Comparison of ENCODE assay signal across 11 cellular contexts in genomic region chr10:29714096-29714874, GRCh38.
DNase-seq lines count a peak whose midpoint lies in the region; ATAC-seq and TF ChIP-seq lines count a peak whose summit lies in the region.
"Had no signal": no experiment of that assay in that cellular context is flagged by ENCODE, and none has a peak within 500 bp of the region (broad histone marks: within the 10 kb centered on the region; RNA-seq: fewer than 3 reads in every experiment).

No MANE protein-coding gene starts in this region.

- peaks cover 9% of the 10 kb centered on the region for H3K36me3 Mint-ChIP-seq in GM23338 (ENCODE audit: low read depth)

- H3K27ac Mint-ChIP-seq in GM23338, result no peak overlapping the region
- H3K27ac Mint-ChIP-seq: stimulated activated naive CD8-positive, alpha-beta T cell treated with anti-CD3 and anti-CD28 coated beads, Interleukin-15, Interleukin-2, amounts not matched to agents 100 ng/mL and 50 ng/mL, for 24 hours had no signal

- CTCF ChIA-PET in HEK293 (lab: Yijun Ruan, JAX), result interaction anchor here (1.2 kb wide), 1 partner anchor 12 kb away, joined by 3 read pairs; no protein-coding TSS in a partner anchor

- peaks cover 10% of the 10 kb centered on the region for H3K4me1 ChIP-seq in HEK293 (ENCODE audit: control insufficient read depth, insufficient read depth, low read length)
- peaks cover 0 to 42% of the 10 kb centered on the region in 2 donors for H3K4me1 ChIP-seq in ascending aorta
- H3K4me1 ChIP-seq in lower lobe of right lung, result no peaks in the 10 kb centered on the region
- H3K4me1 ChIP-seq in GM23338 (ENCODE audit: insufficient read depth), result peaks cover 12% of the 10 kb centered on the region; the same call in 1 of the 2 replicates

- H3K27me3 ChIP-seq in ascending aorta, result no peaks in the 10 kb centered on the region
- no peaks in the 10 kb centered on the region for H3K27me3 ChIP-seq in lower lobe of right lung (ENCODE audit: low read depth)
- no peaks in the 10 kb centered on the region for H3K27me3 ChIP-seq in GM23338 (ENCODE audit: insufficient read depth)
- H3K27me3 ChIP-seq: gastrocnemius medialis had no signal

- no peak overlapping the region for H2AFZ ChIP-seq in GM23338

- intact Hi-C loops in ascending aorta (cut with DNase I), result no loop called here
- intact Hi-C loops in lower lobe of right lung (cut with DNase I), result no loop called here

- no peak overlapping the region for H3K4me2 ChIP-seq in GM23338

- TF ChIP-seq CTCF in HEK293 (tag by site-specific recombination; IDR thresholded peaks at IDR 0.05) (no peak), ascending aorta (IDR thresholded peaks at IDR 0.05) (no peak), lower lobe of right lung (IDR thresholded peaks at IDR 0.05) (no peak), GM23338 (conservative IDR thresholded peaks at IDR 0.05; ENCODE audit: low read depth in 2 of 2) (no peak)

- H3K27me3 Mint-ChIP-seq in GM23338 (ENCODE audit: insufficient read depth, low read depth, poor library complexity), result no peaks in the 10 kb centered on the region
- H3K27me3 Mint-ChIP-seq: stimulated activated naive CD8-positive, alpha-beta T cell treated with anti-CD3 and anti-CD28 coated beads, Interleukin-15, Interleukin-2, amounts not matched to agents 100 ng/mL and 50 ng/mL, for 24 hours had no signal

- no peak overlapping the region for H3K27ac ChIP-seq in HEK293 (ENCODE audit: extremely low read depth, low read depth, low read length)
- peak overlapping the region; percentile 19 to 55 for H3K27ac ChIP-seq in ascending aorta
- H3K27ac ChIP-seq in lower lobe of right lung, result no peak overlapping the region
- H3K27ac ChIP-seq in GM23338 (ENCODE audit: low read depth), result no peak overlapping the region

- peaks cover 6% of the 10 kb centered on the region; the same call in 1 of the 2 replicates for H3K79me2 ChIP-seq in GM23338 (replicated peaks; ENCODE audit: insufficient read depth)

- H3K9me3 Mint-ChIP-seq in GM23338, result peaks cover 6% of the 10 kb centered on the region

- H3K9me3 ChIP-seq in HEK293 (ENCODE audit: control insufficient read depth, insufficient read depth, low read depth, low read length) (no peaks in the 10 kb centered on the region), ascending aorta (no peaks in the 10 kb centered on the region), lower lobe of right lung (peaks cover under 1% of the 10 kb centered on the region)
- H3K9me3 ChIP-seq: gastrocnemius medialis had no signal

- H3K4me3 ChIP-seq in HEK293 (ENCODE audit: low read depth, low read length) (no peak overlapping the region), ascending aorta (no peak overlapping the region), lower lobe of right lung (no peak overlapping the region), GM23338 (no peak overlapping the region)
- H3K4me3 ChIP-seq: gastrocnemius medialis had no signal

- no peaks in the 10 kb centered on the region for H3F3A ChIP-seq in GM23338 (replicated peaks; ENCODE audit: low read depth)

- POLR2A ChIA-PET in HEK293 (lab: Yijun Ruan, JAX), result no interaction called here

- DNase-seq in A172 (ENCODE audit: low spot score) (peak; percentile 92), ascending aorta (ENCODE audit: low spot score in 2 of 2) (no peak), hepatic stellate cell (ENCODE audit: low spot score) (peak; percentile 72), retina (no peak), lower lobe of right lung (no peak), GM23338 (ENCODE audit: low spot score) (no peak)
- DNase-seq in stimulated activated CD4-positive, alpha-beta T cell treated with anti-CD3 and anti-CD28 coated beads, Interleukin-2, amount 100 ng/mL, for 48 hours, result no peak
- DNase-seq: gastrocnemius medialis; stimulated activated CD4-positive, alpha-beta T cell treated with anti-CD3 and anti-CD28 coated beads, Interleukin-12 subunit alpha, Interleukin-12 subunit beta, amount 100 ng/mL, for 4 hours had no signal

- H4K20me1 ChIP-seq in GM23338 (replicated peaks; ENCODE audit: insufficient read depth), result no peaks in the 10 kb centered on the region

- ATAC-seq in lower lobe of right lung (no peak), GM23338 (no peak)
- ATAC-seq: gastrocnemius medialis had no signal

- no peaks in the 10 kb centered on the region for H3K36me3 ChIP-seq in HEK293 (ENCODE audit: control insufficient read depth in 2 of 2, insufficient read depth in 1 of 2, low read length in 2 of 2)
- H3K36me3 ChIP-seq in ascending aorta, result peaks cover 0 to 4% of the 10 kb centered on the region in 2 donors
- H3K36me3 ChIP-seq in lower lobe of right lung, result no peaks in the 10 kb centered on the region
- H3K36me3 ChIP-seq in GM23338 (ENCODE audit: insufficient read depth), result no peaks in the 10 kb centered on the region

- no peak overlapping the region for H3K4me3 Mint-ChIP-seq in GM23338
- H3K4me3 Mint-ChIP-seq: stimulated activated naive CD8-positive, alpha-beta T cell treated with anti-CD3 and anti-CD28 coated beads, Interleukin-15, Interleukin-2, amounts not matched to agents 100 ng/mL and 50 ng/mL, for 24 hours had no signal

- H3K9me2 ChIP-seq in GM23338 (ENCODE audit: insufficient read depth), result peaks cover 5% of the 10 kb centered on the region; the same call in 1 of the 2 replicates

- peaks cover 29% of the 10 kb centered on the region for H3K4me1 Mint-ChIP-seq in GM23338

TF ChIP-seq in HEK293, 187 proteins besides CTCF, POLR2A, EP300 and RAD21 (continues in another document):
- TF ChIP-seq ZNF654 (tag by site-specific recombination; IDR thresholded peaks at IDR 0.05; ENCODE audit: low read depth), result no peak
- TF ChIP-seq ZNF112 (tag by site-specific recombination; IDR thresholded peaks at IDR 0.05), result no peak
- TF ChIP-seq SP7 (tag by site-specific recombination; IDR thresholded peaks at IDR 0.05), result peak; percentile 26
- no peak for TF ChIP-seq BCL6B (tag by site-specific recombination; IDR thresholded peaks at IDR 0.05)
- no peak for TF ChIP-seq ZNF670 (tag by site-specific recombination; IDR thresholded peaks at IDR 0.05; ENCODE audit: low read depth)
- TF ChIP-seq ZSCAN5A (tag by site-specific recombination; IDR thresholded peaks at IDR 0.05), result no peak
- 0 out of 2 replicates have a peak, but pooled peaks have one; percentile 12 for TF ChIP-seq SP3 (tag by site-specific recombination; IDR thresholded peaks at IDR 0.05)
- TF ChIP-seq PRDM1 (tag by site-specific recombination; IDR thresholded peaks at IDR 0.05), result peak; percentile 40
- TF ChIP-seq ZNF707 (tag by site-specific recombination; IDR thresholded peaks at IDR 0.05), result no peak

TF ChIP-seq in GM23338, 12 proteins besides CTCF, POLR2A, EP300 and RAD21 (continues in another document):
- no peak for TF ChIP-seq EZH2phosphoT487 (IDR thresholded peaks at IDR 0.05; ENCODE audit: unreplicated experiment)
- TF ChIP-seq NANOG (IDR thresholded peaks at IDR 0.05; ENCODE audit: borderline replicate concordance), result no peak
- no peak for TF ChIP-seq CREB1 (CRISPR knock-in tag; IDR thresholded peaks at IDR 0.05; ENCODE audit: low read depth)
- TF ChIP-seq POLR2AphosphoS5 (IDR thresholded peaks at IDR 0.05; ENCODE audit: low read depth), result no peak
- no peak for TF ChIP-seq ZNF114 (CRISPR knock-in tag; IDR thresholded peaks at IDR 0.05)
- no peak for TF ChIP-seq ETS1 (IDR thresholded peaks at IDR 0.05)
- no peak for TF ChIP-seq REST (IDR thresholded peaks at IDR 0.05; ENCODE audit: unreplicated experiment)
- no peak for TF ChIP-seq JUNB (IDR thresholded peaks at IDR 0.05; ENCODE audit: unreplicated experiment)
- no peak for TF ChIP-seq ZNF331 (CRISPR knock-in tag; IDR thresholded peaks at IDR 0.05; ENCODE audit: low read depth)
- TF ChIP-seq EZH2 (IDR thresholded peaks at IDR 0.05; ENCODE audit: low read depth, unreplicated experiment), result no peak
- no peak for TF ChIP-seq STAT1 (IDR thresholded peaks at IDR 0.05; ENCODE audit: unreplicated experiment)

Comparison
In these comparisons a context has a peak if more than half of its experiments do, and no peak if none do; other contexts are left out.
1. DNase-seq: peak in A172 (single experiment) and hepatic stellate cell (single experiment); none in ascending aorta (0 of 2), retina (single experiment), lower lobe of right lung (single experiment), stimulated activated CD4-positive, alpha-beta T cell treated with anti-CD3 and anti-CD28 coated beads, Interleukin-2, amount 100 ng/mL, for 48 hours (0 of 2) and GM23338 (single experiment).
2. H3K27ac ChIP-seq: peak in ascending aorta (2 of 2); none in HEK293 (single experiment), lower lobe of right lung (single experiment) and GM23338 (single experiment).